30 cellular contexts compared by ENCODE assay signal in genomic region chr12:3282271-3282670, GRCh38.
"Had no signal": no experiment of that assay in that cellular context is flagged by ENCODE, and none has a peak within 500 bp of the region (broad histone marks: within the 10 kb centered on the region; RNA-seq: fewer than 3 reads in every experiment).

No MANE protein-coding gene starts in this region.

- FAIRE-seq: endometrium had no signal

- DNase-seq: dermis blood vessel endothelial cell; effector memory CD4-positive, alpha-beta T cell; erythroblast; esophagus squamous epithelium; foreskin melanocyte; glutamatergic neuron; hypothalamus; immature natural killer cell; islet precursor cell; kidney glomerular epithelial cell; left colon; mucosa of descending colon; nucleus accumbens; right cardiac atrium; sigmoid colon; stimulated activated CD4-positive, alpha-beta T cell treated with anti-CD3 and anti-CD28 coated beads, Interleukin-4, amount 100 ng/mL, for 4 hours; transverse colon had no signal

- H3K4me1 Mint-ChIP-seq: immature natural killer cell, mesothelial cell of epicardium had no signal

- H3K27ac ChIP-seq: coronary artery, esophagus squamous epithelium, prostate gland, sigmoid colon, thoracic aorta, transverse colon, vagina had no signal

- H3K4me3 ChIP-seq: coronary artery, esophagus squamous epithelium, lung, mucosa of descending colon, prostate gland, sigmoid colon, thoracic aorta, transverse colon, vagina had no signal

- H3K27me3 ChIP-seq: esophagus squamous epithelium, sigmoid colon, transverse colon, vagina had no signal

- H3K4me1 ChIP-seq: sigmoid colon, transverse colon, vagina had no signal

- H3K27ac Mint-ChIP-seq: immature natural killer cell; memory B cell; mesothelial cell of epicardium; naive B cell; natural killer cell treated with Interleukin-12 subunit alpha and Interleukin-12 subunit beta and Interleukin-15 and Interleukin-18, amount 100 ng/mL, for 72 hours; stimulated activated memory B cell treated with anti-CD40 and anti-IgM and Interleukin-4, amounts not matched to agents 10 μg/mL and 1 μg/mL and 100 μg/mL, for 72 hours; stimulated activated naive CD8-positive, alpha-beta T cell treated with anti-CD3 and anti-CD28 coated beads, Interleukin-15, Interleukin-2, amounts not matched to agents 100 ng/mL and 50 ng/mL, for 24 hours had no signal

- H3K9me3 Mint-ChIP-seq: immature natural killer cell; memory B cell; mesothelial cell of epicardium; natural killer cell treated with Interleukin-12 subunit alpha and Interleukin-12 subunit beta and Interleukin-15 and Interleukin-18, amount 100 ng/mL, for 72 hours; neural crest cell; stimulated activated memory B cell treated with anti-CD40 and anti-IgM and Interleukin-4, amounts not matched to agents 10 μg/mL and 1 μg/mL and 100 μg/mL, for 72 hours; stimulated activated naive CD8-positive, alpha-beta T cell treated with anti-CD3 and anti-CD28 coated beads, Interleukin-15, Interleukin-2, amounts not matched to agents 100 ng/mL and 50 ng/mL, for 24 hours had no signal

- ATAC-seq: left colon; mucosa of descending colon; natural killer cell treated with Interleukin-12 subunit alpha and Interleukin-12 subunit beta and Interleukin-15 and Interleukin-18, amount 100 ng/mL, for 72 hours had no signal

- H3K9me3 ChIP-seq: esophagus squamous epithelium, mucosa of descending colon, prostate gland, sigmoid colon, thoracic aorta, transverse colon, vagina had no signal

- H3K36me3 ChIP-seq: transverse colon had no signal

- H3K36me3 Mint-ChIP-seq: immature natural killer cell; memory B cell; naive B cell; natural killer cell treated with Interleukin-12 subunit alpha and Interleukin-12 subunit beta and Interleukin-15 and Interleukin-18, amount 100 ng/mL, for 72 hours; stimulated activated memory B cell treated with anti-CD40 and anti-IgM and Interleukin-4, amounts not matched to agents 10 μg/mL and 1 μg/mL and 100 μg/mL, for 72 hours had no signal

- H3K4me3 Mint-ChIP-seq: immature natural killer cell; memory B cell; mesothelial cell of epicardium; natural killer cell treated with Interleukin-12 subunit alpha and Interleukin-12 subunit beta and Interleukin-15 and Interleukin-18, amount 100 ng/mL, for 72 hours; neural crest cell; stimulated activated memory B cell treated with anti-CD40 and anti-IgM and Interleukin-4, amounts not matched to agents 10 μg/mL and 1 μg/mL and 100 μg/mL, for 72 hours; stimulated activated naive CD8-positive, alpha-beta T cell treated with anti-CD3 and anti-CD28 coated beads, Interleukin-15, Interleukin-2, amounts not matched to agents 100 ng/mL and 50 ng/mL, for 24 hours had no signal
